In genomic region chr12:82554529-82554928, GRCh38 we compare ENCODE assay signal across 1 cellular context.
TF ChIP-seq lines count a peak whose summit lies in the region.

No MANE protein-coding gene starts in this region.

TF ChIP-seq in WTC11, 78 proteins besides CTCF, POLR2A, EP300 and RAD21 (continued from another document):
- no peak for TF ChIP-seq CREM (CRISPR knock-in tag; IDR thresholded peaks at IDR 0.05)
- TF ChIP-seq NR3C1 (CRISPR knock-in tag; conservative IDR thresholded peaks at IDR 0.05; ENCODE audit: low read depth), result no peak
- no peak for TF ChIP-seq JUN (CRISPR knock-in tag; IDR thresholded peaks at IDR 0.05)
- TF ChIP-seq, protein P1, sequence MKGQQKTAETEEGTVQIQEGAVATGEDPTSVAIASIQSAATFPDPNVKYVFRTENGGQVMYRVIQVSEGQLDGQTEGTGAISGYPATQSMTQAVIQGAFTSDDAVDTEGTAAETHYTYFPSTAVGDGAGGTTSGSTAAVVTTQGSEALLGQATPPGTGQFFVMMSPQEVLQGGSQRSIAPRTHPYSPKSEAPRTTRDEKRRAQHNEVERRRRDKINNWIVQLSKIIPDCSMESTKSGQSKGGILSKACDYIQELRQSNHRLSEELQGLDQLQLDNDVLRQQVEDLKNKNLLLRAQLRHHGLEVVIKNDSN (CRISPR knock-in tag; IDR thresholded peaks at IDR 0.05), result no peak
- TF ChIP-seq FOXK1 (CRISPR knock-in tag; IDR thresholded peaks at IDR 0.05), result no peak
- no peak for TF ChIP-seq ZNF219 (CRISPR knock-in tag; IDR thresholded peaks at IDR 0.05; ENCODE audit: borderline replicate concordance)
- TF ChIP-seq ZNF317 (CRISPR knock-in tag; IDR thresholded peaks at IDR 0.05; ENCODE audit: borderline replicate concordance, low read depth), result no peak
